ENCODE assay signal across 2 cellular contexts in genomic region chr12:21764950-21765349, GRCh38.
TF ChIP-seq lines count a peak whose summit lies in the region.

No MANE protein-coding gene starts in this region.

TF ChIP-seq in SK-N-SH, 30 proteins besides CTCF, POLR2A, EP300 and RAD21 (continued from another document):
- TF ChIP-seq GATA2 (CRISPR knock-in tag; IDR thresholded peaks at IDR 0.05) (peak; percentile 28; the same call in 1 of the 2 replicates), CHD2 (IDR thresholded peaks at IDR 0.05; ENCODE audit: low read length, partially characterized antibody) (peak; percentile 10), MAX (IDR thresholded peaks at IDR 0.05; ENCODE audit: low read depth) (no peak), RCOR1 (IDR thresholded peaks at IDR 0.05; ENCODE audit: low read length) (peak; percentile 31; the same call in 1 of the 2 replicates)

TF ChIP-seq in SK-N-SH treated with all-trans-retinoic acid at 6 μM for 48 hours, 23 proteins besides CTCF, POLR2A, EP300 and RAD21 (continued from another document):
- no peak for TF ChIP-seq TOX (CRISPR knock-in tag; IDR thresholded peaks at IDR 0.05; ENCODE audit: borderline replicate concordance)
- no peak for TF ChIP-seq ZNF565 (CRISPR knock-in tag; conservative IDR thresholded peaks at IDR 0.05; ENCODE audit: low read depth)
- TF ChIP-seq, protein P1, sequence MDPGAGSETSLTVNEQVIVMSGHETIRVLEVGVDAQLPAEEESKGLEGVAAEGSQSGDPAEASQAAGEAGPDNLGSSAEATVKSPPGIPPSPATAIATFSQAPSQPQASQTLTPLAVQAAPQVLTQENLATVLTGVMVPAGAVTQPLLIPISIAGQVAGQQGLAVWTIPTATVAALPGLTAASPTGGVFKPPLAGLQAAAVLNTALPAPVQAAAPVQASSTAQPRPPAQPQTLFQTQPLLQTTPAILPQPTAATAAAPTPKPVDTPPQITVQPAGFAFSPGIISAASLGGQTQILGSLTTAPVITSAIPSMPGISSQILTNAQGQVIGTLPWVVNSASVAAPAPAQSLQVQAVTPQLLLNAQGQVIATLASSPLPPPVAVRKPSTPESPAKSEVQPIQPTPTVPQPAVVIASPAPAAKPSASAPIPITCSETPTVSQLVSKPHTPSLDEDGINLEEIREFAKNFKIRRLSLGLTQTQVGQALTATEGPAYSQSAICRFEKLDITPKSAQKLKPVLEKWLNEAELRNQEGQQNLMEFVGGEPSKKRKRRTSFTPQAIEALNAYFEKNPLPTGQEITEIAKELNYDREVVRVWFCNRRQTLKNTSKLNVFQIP (CRISPR knock-in tag; IDR thresholded peaks at IDR 0.05; ENCODE audit: borderline replicate concordance, low read depth), result no peak
- TF ChIP-seq PATZ1 (CRISPR knock-in tag; IDR thresholded peaks at IDR 0.05; ENCODE audit: borderline replicate concordance), result no peak
- TF ChIP-seq ISL1 (CRISPR knock-in tag; IDR thresholded peaks at IDR 0.05), result no peak
- no peak for TF ChIP-seq ARNTL (CRISPR knock-in tag; IDR thresholded peaks at IDR 0.05; ENCODE audit: borderline replicate concordance, low read depth)
- no peak for TF ChIP-seq OSR1 (CRISPR knock-in tag; IDR thresholded peaks at IDR 0.05)
- no peak for TF ChIP-seq TSHZ2 (CRISPR knock-in tag; IDR thresholded peaks at IDR 0.05)
- TF ChIP-seq ZFP3 (CRISPR knock-in tag; IDR thresholded peaks at IDR 0.05), result no peak
- TF ChIP-seq, protein P2, sequence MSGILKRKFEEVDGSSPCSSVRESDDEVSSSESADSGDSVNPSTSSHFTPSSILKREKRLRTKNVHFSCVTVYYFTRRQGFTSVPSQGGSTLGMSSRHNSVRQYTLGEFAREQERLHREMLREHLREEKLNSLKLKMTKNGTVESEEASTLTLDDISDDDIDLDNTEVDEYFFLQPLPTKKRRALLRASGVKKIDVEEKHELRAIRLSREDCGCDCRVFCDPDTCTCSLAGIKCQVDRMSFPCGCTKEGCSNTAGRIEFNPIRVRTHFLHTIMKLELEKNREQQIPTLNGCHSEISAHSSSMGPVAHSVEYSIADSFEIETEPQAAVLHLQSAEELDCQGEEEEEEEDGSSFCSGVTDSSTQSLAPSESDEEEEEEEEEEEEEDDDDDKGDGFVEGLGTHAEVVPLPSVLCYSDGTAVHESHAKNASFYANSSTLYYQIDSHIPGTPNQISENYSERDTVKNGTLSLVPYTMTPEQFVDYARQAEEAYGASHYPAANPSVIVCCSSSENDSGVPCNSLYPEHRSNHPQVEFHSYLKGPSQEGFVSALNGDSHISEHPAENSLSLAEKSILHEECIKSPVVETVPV (CRISPR knock-in tag; IDR thresholded peaks at IDR 0.05), result no peak
- TF ChIP-seq RARB (CRISPR knock-in tag; IDR thresholded peaks at IDR 0.05), result no peak
- TF ChIP-seq ZC3H10 (CRISPR knock-in tag; IDR thresholded peaks at IDR 0.05), result no peak
- no peak; the same call in 1 of the 2 replicates for TF ChIP-seq ZNF70 (CRISPR knock-in tag; IDR thresholded peaks at IDR 0.05)
- TF ChIP-seq ESRRG (CRISPR knock-in tag; IDR thresholded peaks at IDR 0.05), result no peak
